ENCODE assay signal across 9 cellular contexts in the genomic region with DNA sequence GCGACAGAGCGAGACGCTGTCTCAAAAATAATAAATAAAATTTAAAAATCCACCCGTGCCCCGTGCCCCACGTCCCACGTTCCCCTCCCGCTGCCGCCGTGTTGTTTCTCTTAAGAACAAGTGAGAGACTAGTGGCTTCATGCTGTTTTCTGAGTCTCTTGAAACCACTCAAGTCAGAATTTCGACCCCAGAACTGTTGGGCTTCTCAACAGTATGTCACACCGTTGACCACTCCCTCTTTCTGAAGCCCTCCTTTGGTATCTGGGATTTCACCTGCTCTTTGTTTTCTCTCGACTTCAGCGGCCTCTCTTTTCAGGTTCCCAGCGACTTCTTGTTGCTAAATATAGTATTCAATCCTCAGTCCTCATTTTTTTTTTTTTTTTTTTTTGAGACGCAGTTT. TPM values are rescaled to one million over a fixed set of nuclear protein-coding genes. Genes with fewer than 3 reads are reported as not detected.
DNase-seq lines count a peak whose midpoint lies in the region; ATAC-seq and TF ChIP-seq lines count a peak whose summit lies in the region.
"Had no signal": no experiment of that assay in that cellular context is flagged by ENCODE, and none has a peak within 500 bp of the region (broad histone marks: within the 10 kb centered on the region; RNA-seq: fewer than 3 reads in every experiment).

No MANE protein-coding gene starts in this region.

- H3K27me3 ChIP-seq in right lobe of liver (no peaks in the 10 kb centered on the region), transverse colon (no peaks in the 10 kb centered on the region)

- POLR2A ChIA-PET in activated naive CD8-positive, alpha-beta T cell treated with anti-CD3 and anti-CD28 coated beads, Interleukin-2, amount 10 ng/mL, durations not matched to agents 7 days and 5 days (lab: Charles Lee), result interaction anchor here (0.6 to 2.7 kb wide), 3 partner anchors 37 to 749 kb away, joined by 3 to 15 read pairs (median 5); a partner anchor contains a TSS

- H3K4me1 ChIP-seq in right lobe of liver (peaks cover 0 to 6% (median 1%) of the 10 kb centered on the region in 4 donors), transverse colon (peaks cover 4 to 15% (median 6%) of the 10 kb centered on the region in 4 donors)

- WGBS in right lobe of liver (ENCODE audit: insufficient coverage, low coverage, low lambda C conversion rate, missing lambda C conversion rate), result 68% methylated on average over 4 of the region's 16 CpGs
- WGBS in transverse colon (ENCODE audit: low coverage in 1 of 2), 2 donors, result 39 to 52% methylated on average over 9 to 16 of the region's 16 CpGs

- H3K27ac ChIP-seq in right lobe of liver, result peak overlapping the region; percentile 86 to 87 (median 86)
- H3K27ac ChIP-seq in transverse colon, result peak overlapping the region; percentile 89 to 97 (median 93)

- TF ChIP-seq CTCF in right lobe of liver (IDR thresholded peaks at IDR 0.05) (no peak), transverse colon (IDR thresholded peaks at IDR 0.05) (no peak)

- intact Hi-C loops in right lobe of liver (cut with DNase I), result no loop called here
- intact Hi-C loops in transverse colon (cut with DNase I; ENCODE audit: low total_unique reads), result no loop called here

- H3K27me3 Mint-ChIP-seq in activated T-cell treated with anti-CD3 and anti-CD28 coated beads, Interleukin-2, amount 50 U/mL, for 72 hours (ENCODE audit: low read depth), result no peaks in the 10 kb centered on the region
- H3K27me3 Mint-ChIP-seq in activated naive CD8-positive, alpha-beta T cell treated with anti-CD3 and anti-CD28 coated beads, Interleukin-2, amount 10 ng/mL, durations not matched to agents 7 days and 5 days, result no peaks in the 10 kb centered on the region

- H3K27ac Mint-ChIP-seq in activated T-cell treated with anti-CD3 and anti-CD28 coated beads, Interleukin-2, amount 50 U/mL, for 72 hours, result peak overlapping the region; percentile 63
- H3K27ac Mint-ChIP-seq in activated naive CD8-positive, alpha-beta T cell treated with anti-CD3 and anti-CD28 coated beads, Interleukin-2, amount 10 ng/mL, durations not matched to agents 7 days and 5 days, result peak overlapping the region; percentile 97

- no peak for DNase-seq in activated T-cell treated with anti-CD3 and anti-CD28 coated beads, Interleukin-2, amount 50 U/mL, for 72 hours
- no peak for DNase-seq in activated T-cell treated with anti-CD3 and anti-CD28 coated beads, Interleukin-2, amount 50 U/mL, for 48 hours
- no peak for DNase-seq in activated naive CD8-positive, alpha-beta T cell treated with anti-CD3 and anti-CD28 coated beads, Interleukin-2, amount 10 ng/mL, durations not matched to agents 7 days and 5 days
- no peak for DNase-seq in right lobe of liver
- DNase-seq in transverse colon, result no peak
- no peak for DNase-seq in stimulated activated CD4-positive, alpha-beta T cell treated with anti-CD3 and anti-CD28 coated beads, Interleukin-4, amount 100 ng/mL, for 4 hours
- no peak for DNase-seq in NCI-H524 treated with DMSO at 0.1 percent for 48 hours (lab: John Stamatoyannopoulos, UW)
- DNase-seq in ecto neural progenitor cell (ENCODE audit: low spot score), result no peak

- no peaks in the 10 kb centered on the region for H3K9me3 Mint-ChIP-seq in activated T-cell treated with anti-CD3 and anti-CD28 coated beads, Interleukin-2, amount 50 U/mL, for 72 hours
- H3K9me3 Mint-ChIP-seq in activated naive CD8-positive, alpha-beta T cell treated with anti-CD3 and anti-CD28 coated beads, Interleukin-2, amount 10 ng/mL, durations not matched to agents 7 days and 5 days, result no peaks in the 10 kb centered on the region

- H3K36me3 Mint-ChIP-seq in activated T-cell treated with anti-CD3 and anti-CD28 coated beads, Interleukin-2, amount 50 U/mL, for 72 hours (ENCODE audit: insufficient read depth in 2 of 2), result no peaks in the 10 kb centered on the region
- peaks cover 11% of the 10 kb centered on the region for H3K36me3 Mint-ChIP-seq in activated naive CD8-positive, alpha-beta T cell treated with anti-CD3 and anti-CD28 coated beads, Interleukin-2, amount 10 ng/mL, durations not matched to agents 7 days and 5 days

- peak overlapping the region; percentile 98 to 99 for H3K4me3 Mint-ChIP-seq in activated T-cell treated with anti-CD3 and anti-CD28 coated beads, Interleukin-2, amount 50 U/mL, for 72 hours
- H3K4me3 Mint-ChIP-seq in activated naive CD8-positive, alpha-beta T cell treated with anti-CD3 and anti-CD28 coated beads, Interleukin-2, amount 10 ng/mL, durations not matched to agents 7 days and 5 days, result peak overlapping the region; percentile 94

- no peak for ATAC-seq in activated T-cell treated with anti-CD3 and anti-CD28 coated beads, Interleukin-2, amount 50 U/mL, for 72 hours (replicated peaks in 1 of 2)
- ATAC-seq in activated naive CD8-positive, alpha-beta T cell treated with anti-CD3 and anti-CD28 coated beads, Interleukin-2, amount 10 ng/mL, durations not matched to agents 7 days and 5 days (ENCODE audit: low read depth), result no peak
- ATAC-seq in right lobe of liver, result no peak

- in situ Hi-C loops in transverse colon (cut with MboI; ENCODE audit: low pct_ligation_motif_present in 1 of 4, low pct_unique_long_range_greater_than_20kb in 1 of 4, low sequenced_read_pairs in 3 of 4), result no loop called here

- no peak for TF ChIP-seq EP300 in transverse colon (IDR thresholded peaks at IDR 0.05; ENCODE audit: low read depth)

- H3K9me3 ChIP-seq in right lobe of liver (no peaks in the 10 kb centered on the region), transverse colon (no peaks in the 10 kb centered on the region)

- H3K36me3 ChIP-seq in right lobe of liver (peaks cover 0 to 15% (median 3%) of the 10 kb centered on the region in 4 donors), transverse colon (peaks cover 0 to 19% (median 5%) of the 10 kb centered on the region in 4 donors)

- TF ChIP-seq POLR2A in right lobe of liver (IDR thresholded peaks at IDR 0.05) (no peak), transverse colon (IDR thresholded peaks at IDR 0.05) (no peak)

- peaks cover 34% of the 10 kb centered on the region for H3K4me1 Mint-ChIP-seq in activated T-cell treated with anti-CD3 and anti-CD28 coated beads, Interleukin-2, amount 50 U/mL, for 72 hours (ENCODE audit: low read depth)
- peaks cover 23% of the 10 kb centered on the region for H3K4me1 Mint-ChIP-seq in activated naive CD8-positive, alpha-beta T cell treated with anti-CD3 and anti-CD28 coated beads, Interleukin-2, amount 10 ng/mL, durations not matched to agents 7 days and 5 days

- H3K4me3 ChIP-seq in right lobe of liver (peak overlapping the region; percentile 64 to 75 (median 67)), transverse colon (peak overlapping the region; percentile 45 to 91 (median 68))

RNA-seq across cellular contexts. Expression of a gene that starts 1.0 kb away (rescaled TPM):
- 10 to 100 TPM; 36.4 to 39.5 TPM for total RNA-seq in activated T-cell treated with anti-CD3 and anti-CD28 coated beads, Interleukin-2, amount 50 U/mL, for 72 hours
- 10 to 100 TPM; 67.0 to 73.1 TPM for total RNA-seq in activated naive CD8-positive, alpha-beta T cell treated with anti-CD3 and anti-CD28 coated beads, Interleukin-2, amount 10 ng/mL, durations not matched to agents 7 days and 5 days
- total RNA-seq in right lobe of liver (10 to 100 TPM; 18.9 to 24.2 (median 22.1) TPM), transverse colon (10 to 100 TPM; 36.2 to 93.1 (median 60.1) TPM)

RNA-seq across cellular contexts. Expression of a gene that starts 24.7 kb away (rescaled TPM):
- 10 to 100 TPM; 22.8 to 29.9 TPM for total RNA-seq in activated T-cell treated with anti-CD3 and anti-CD28 coated beads, Interleukin-2, amount 50 U/mL, for 72 hours
- total RNA-seq in activated naive CD8-positive, alpha-beta T cell treated with anti-CD3 and anti-CD28 coated beads, Interleukin-2, amount 10 ng/mL, durations not matched to agents 7 days and 5 days, result 10 to 100 TPM; 36.0 to 39.7 TPM
- total RNA-seq in right lobe of liver (10 to 100 TPM; 33.1 to 85.7 (median 71.6) TPM), transverse colon (10 to 100 TPM in 3 of 4 donors, not detected in 1; 34.0 to 55.7 (median 39.5) TPM)

RNA-seq across cellular contexts. Expression of a gene that starts 34.2 kb away (rescaled TPM):
- total RNA-seq in activated T-cell treated with anti-CD3 and anti-CD28 coated beads, Interleukin-2, amount 50 U/mL, for 72 hours, result under 1 TPM; 0.22 to 0.51 TPM
- under 1 TPM; 0.50 to 0.79 TPM for total RNA-seq in activated naive CD8-positive, alpha-beta T cell treated with anti-CD3 and anti-CD28 coated beads, Interleukin-2, amount 10 ng/mL, durations not matched to agents 7 days and 5 days
- total RNA-seq in right lobe of liver, result not detected
- total RNA-seq in transverse colon, result 10 to 100 TPM in 1 of 4 donors, under 1 TPM in 1, not detected in 2; 0.27 to 15.7 TPM
- total RNA-seq: G401 had no signal

RNA-seq across cellular contexts. Expression of a gene that starts 37.0 kb away (rescaled TPM):
- 10 to 100 TPM; 39.7 to 48.8 TPM for total RNA-seq in activated T-cell treated with anti-CD3 and anti-CD28 coated beads, Interleukin-2, amount 50 U/mL, for 72 hours
- total RNA-seq in activated naive CD8-positive, alpha-beta T cell treated with anti-CD3 and anti-CD28 coated beads, Interleukin-2, amount 10 ng/mL, durations not matched to agents 7 days and 5 days, result 10 to 100 TPM; 45.3 to 46.7 TPM
- total RNA-seq in right lobe of liver, result 10 to 100 TPM in 2 of 6 experiments, 1 to 10 TPM in 4; 7.1 to 29.0 (median 7.8) TPM
- 100 to 1,000 TPM in 1 of 4 donors, 10 to 100 TPM in 3; 43.3 to 112 (median 69.5) TPM for total RNA-seq in transverse colon
